ENCODE assay signal across 11 cellular contexts in genomic region chr6:45737331-45738056, GRCh38.
A peak's percentile ranks its signal among the peaks of the same experiment; 100 is the strongest.
DNase-seq lines count a peak whose midpoint lies in the region; ATAC-seq and FAIRE-seq lines count a peak whose summit lies in the region.
"Had no signal": no experiment of that assay in that cellular context is flagged by ENCODE, and none has a peak within 500 bp of the region (broad histone marks: within the 10 kb centered on the region; RNA-seq: fewer than 3 reads in every experiment).

No MANE protein-coding gene starts in this region.

- H2AFZ ChIP-seq in GM23248, result no peak overlapping the region

- H3K4me3 Mint-ChIP-seq in activated T-helper 2 cell treated with anti-CD3 and anti-CD28 coated beads, Interferon-gamma antibody, Interleukin-2, Interleukin-4, amounts not matched to agents 10 μg/mL and 5 μg/mL and 100 μg/mL, durations not matched to agents 14 hours and 24 hours and 36 hours (ENCODE audit: low read depth), result peak overlapping the region; percentile 47

- H3K27me3 Mint-ChIP-seq in activated T-helper 2 cell treated with anti-CD3 and anti-CD28 coated beads, Interferon-gamma antibody, Interleukin-2, Interleukin-4, amounts not matched to agents 10 μg/mL and 5 μg/mL and 100 μg/mL, durations not matched to agents 14 hours and 24 hours and 36 hours (ENCODE audit: low read depth), result no peaks in the 10 kb centered on the region

- peaks cover 69% of the 10 kb centered on the region for H3K4me1 Mint-ChIP-seq in activated T-helper 2 cell treated with anti-CD3 and anti-CD28 coated beads, Interferon-gamma antibody, Interleukin-2, Interleukin-4, amounts not matched to agents 10 μg/mL and 5 μg/mL and 100 μg/mL, durations not matched to agents 14 hours and 24 hours and 36 hours (ENCODE audit: low read depth)

- H3F3A ChIP-seq in GM23248 (ENCODE audit: insufficient read depth), result no peaks in the 10 kb centered on the region

- DNase-seq in activated T-helper 2 cell treated with anti-CD3 and anti-CD28 coated beads, Interferon-gamma antibody, Interleukin-2, Interleukin-4, amounts not matched to agents 10 μg/mL and 5 μg/mL and 100 μg/mL, durations not matched to agents 14 hours and 24 hours and 36 hours (ENCODE audit: low spot score), result peak; percentile 35
- no peak for DNase-seq in C1 segment of cervical spinal cord (lab: John Stamatoyannopoulos, UW)
- no peak for DNase-seq in G401 (ENCODE audit: low spot score)
- DNase-seq in frontal cortex (ENCODE audit: low spot score in 2 of 2), result no peak
- no peak for DNase-seq in GM23248
- DNase-seq: effector CD4-positive, alpha-beta T cell; NCI-H2107 had no signal

- no peaks in the 10 kb centered on the region for H3K9me3 Mint-ChIP-seq in activated T-helper 2 cell treated with anti-CD3 and anti-CD28 coated beads, Interferon-gamma antibody, Interleukin-2, Interleukin-4, amounts not matched to agents 10 μg/mL and 5 μg/mL and 100 μg/mL, durations not matched to agents 14 hours and 24 hours and 36 hours

- peaks cover 8% of the 10 kb centered on the region; the same call in 1 of the 2 replicates for H3K4me1 ChIP-seq in GM23248 (ENCODE audit: insufficient read depth)

- H3K9me3 ChIP-seq in GM23248 (ENCODE audit: low read depth), result no peaks in the 10 kb centered on the region

- no peak for FAIRE-seq in frontal cortex (lab: Jason Lieb, UNC)

- in situ Hi-C loops in G401 (cut with HindIII; ENCODE audit: low sequenced_read_pairs) (no loop called here), GM23248 (cut with MboI) (no loop called here)

- H3K27ac Mint-ChIP-seq in activated T-helper 2 cell treated with anti-CD3 and anti-CD28 coated beads, Interferon-gamma antibody, Interleukin-2, Interleukin-4, amounts not matched to agents 10 μg/mL and 5 μg/mL and 100 μg/mL, durations not matched to agents 14 hours and 24 hours and 36 hours, result peak overlapping the region; percentile 92

- H3K36me3 Mint-ChIP-seq in activated T-helper 2 cell treated with anti-CD3 and anti-CD28 coated beads, Interferon-gamma antibody, Interleukin-2, Interleukin-4, amounts not matched to agents 10 μg/mL and 5 μg/mL and 100 μg/mL, durations not matched to agents 14 hours and 24 hours and 36 hours (ENCODE audit: low read depth), result no peaks in the 10 kb centered on the region

- 61 to 67% methylated on average over 9 of the region's 9 CpGs for WGBS in GM23248 (ENCODE audit: low coverage in 1 of 2, low lambda C conversion rate in 2 of 2, missing lambda C conversion rate in 2 of 2), 2 experiments

- no peaks in the 10 kb centered on the region for H3K79me2 ChIP-seq in GM23248 (ENCODE audit: insufficient read depth)

- intact Hi-C loops in activated T-helper 2 cell treated with anti-CD3 and anti-CD28 coated beads, Interferon-gamma antibody, Interleukin-2, Interleukin-4, amounts not matched to agents 10 μg/mL and 5 μg/mL and 100 μg/mL, durations not matched to agents 14 hours and 24 hours and 36 hours (cut with micrococcal nuclease), result loop anchor here (1.0 to 5.0 kb wide), 9 partner anchors 22 to 359 kb away; no protein-coding TSS in a partner anchor

- peaks cover 3% of the 10 kb centered on the region for H3K27me3 ChIP-seq in GM23248 (replicated peaks; ENCODE audit: insufficient read depth)

- H4K20me1 ChIP-seq in GM23248 (ENCODE audit: insufficient read depth), result no peaks in the 10 kb centered on the region

- H3K4me2 ChIP-seq in GM23248 (ENCODE audit: unreplicated experiment), result no peak overlapping the region
- H3K4me2 ChIP-seq: smooth muscle cell had no signal

- H3K27ac ChIP-seq in GM23248, result no peak overlapping the region

- peak; percentile 75 for ATAC-seq in GM18502 (IDR thresholded peaks at IDR 0.05; ENCODE audit: poor library complexity, unreplicated experiment)
- ATAC-seq in GM19463 (IDR thresholded peaks at IDR 0.05; ENCODE audit: unreplicated experiment), result peak; percentile 68
- ATAC-seq in HG03097 (IDR thresholded peaks at IDR 0.05; ENCODE audit: low FRiP score, unreplicated experiment), result peak; percentile 47

- H3K4me3 ChIP-seq in GM23248, result no peak overlapping the region
- H3K4me3 ChIP-seq: smooth muscle cell had no signal

- no peak overlapping the region for H3K9ac ChIP-seq in GM23248

- H3K36me3 ChIP-seq in GM23248 (ENCODE audit: low read depth), result no peaks in the 10 kb centered on the region

- H3K9me2 ChIP-seq in GM23248 (ENCODE audit: insufficient read depth), result no peaks in the 10 kb centered on the region
